8 cellular contexts compared by ENCODE assay signal in the genomic region with DNA sequence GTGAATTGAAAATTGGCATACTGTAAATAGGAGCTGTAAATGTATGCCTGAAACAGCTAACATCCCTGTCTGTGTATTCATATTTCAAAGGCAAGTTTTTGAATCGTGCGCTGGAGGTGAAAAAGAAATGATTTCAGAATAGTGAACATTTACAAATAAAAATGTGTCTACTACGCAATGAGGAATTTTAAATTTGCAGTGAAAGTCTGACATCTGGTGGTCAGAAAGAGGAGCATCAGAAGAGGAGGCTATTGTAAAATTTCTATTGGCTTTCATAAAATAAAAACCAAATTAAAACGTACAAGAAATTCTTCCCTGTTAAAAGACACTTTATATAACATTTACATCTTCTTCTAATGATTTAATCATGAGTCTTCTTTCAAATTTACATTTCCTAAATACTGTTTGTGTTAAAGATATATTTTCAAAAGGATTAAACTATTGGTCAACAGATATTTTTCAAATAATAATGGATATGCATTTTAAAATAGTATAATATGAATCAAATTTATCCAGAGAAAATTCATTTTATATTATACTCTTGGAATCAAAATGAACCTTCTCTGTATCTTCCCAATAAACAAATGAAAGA.
DNase-seq lines count a peak whose midpoint lies in the region; ATAC-seq, FAIRE-seq and TF ChIP-seq lines count a peak whose summit lies in the region.

No MANE protein-coding gene starts in this region.

- H3K4me2 ChIP-seq in HCT116 (ENCODE audit: low read length), result peak overlapping the region; percentile 24; the same call in 1 of the 2 replicates

- no peak for TF ChIP-seq POLR2A in HCT116 (IDR thresholded peaks at IDR 0.05; ENCODE audit: borderline replicate concordance, extremely low read depth, insufficient read depth, insufficient read length)

- peaks cover 8% of the 10 kb centered on the region for H3K27me3 ChIP-seq in HCT116 (ENCODE audit: insufficient read depth, low read length)

- H3K27ac Mint-ChIP-seq in nephron progenitor cell, result no peak overlapping the region

- peaks cover 2% of the 10 kb centered on the region for H3K4me1 Mint-ChIP-seq in nephron progenitor cell

- RAD21 ChIA-PET in HCT116 (lab: Charles Lee; ENCODE audit: low non-redundant PET in 1 of 2, low total read pairs in 2 of 2, uncharacterized antibody in 2 of 2, unreplicated experiment in 2 of 2), result no interaction called here

- no peaks in the 10 kb centered on the region for H3K36me3 Mint-ChIP-seq in nephron progenitor cell (ENCODE audit: low read depth)

- H3K27me3 Mint-ChIP-seq in nephron progenitor cell (ENCODE audit: low read depth, poor library complexity), result peaks cover 33% of the 10 kb centered on the region

- TF ChIP-seq CTCF in HCT116 (IDR thresholded peaks at IDR 0.05 in 2 of 3, conservative IDR thresholded peaks at IDR 0.05 in 1 of 3; ENCODE audit: borderline replicate concordance in 1 of 3, insufficient read depth in 1 of 3, low read depth in 2 of 3, low read length in 2 of 3) (peak; percentile 57 to 85 (median 70); a peak in 5 of 6 replicates), choroid plexus epithelial cell (conservative IDR thresholded peaks at IDR 0.05; ENCODE audit: low read depth, low read length) (peak; percentile 77), nephron progenitor cell (IDR thresholded peaks at IDR 0.05) (peak; percentile 82)

- intact Hi-C loops in HCT116 (cut with micrococcal nuclease), result loop anchor here (1.0 kb wide), 1 partner anchor 282 kb away; no protein-coding TSS in a partner anchor

- H3K79me2 ChIP-seq in HCT116 (ENCODE audit: insufficient read depth, low read length), result no peaks in the 10 kb centered on the region

- TF ChIP-seq RAD21 in HCT116 (IDR thresholded peaks at IDR 0.05; ENCODE audit: low read depth), result peak; percentile 85

- no peak overlapping the region for H3K27ac ChIP-seq in HCT116 (ENCODE audit: low read depth, low read length)

- POLR2A ChIA-PET in HCT116 (lab: Charles Lee), result no interaction called here

- CTCF ChIA-PET in HCT116 (lab: Charles Lee), result interaction anchor here (0.6 to 1.0 kb wide), 2 partner anchors 282 to 511 kb away, joined by 3 to 4 read pairs; no protein-coding TSS in a partner anchor

- peak overlapping the region; percentile 87 for H2AFZ ChIP-seq in HCT116 (ENCODE audit: low read depth, low read length, poor library complexity, severe bottlenecking)

- no peaks in the 10 kb centered on the region for H3K9me3 ChIP-seq in HCT116 (ENCODE audit: control insufficient read depth in 1 of 2, insufficient read depth in 1 of 2, low read depth in 1 of 2, low read length in 2 of 2)

- FAIRE-seq in GM19239 (lab: Jason Lieb, UNC), result no peak

- H3K4me3 ChIP-seq in HCT116 (replicated peaks in 1 of 2; ENCODE audit: low read depth in 1 of 2, low read length in 2 of 2), result no peak overlapping the region
- H3K4me3 ChIP-seq in choroid plexus epithelial cell (ENCODE audit: low read depth, low read length), result no peak overlapping the region

- H4K20me1 ChIP-seq in HCT116 (ENCODE audit: insufficient read depth), result no peaks in the 10 kb centered on the region; the same call in 1 of the 2 replicates

- ATAC-seq in HCT116, result no peak
- ATAC-seq in HG03025 (IDR thresholded peaks at IDR 0.05; ENCODE audit: low FRiP score, unreplicated experiment), result no peak

- DNase-seq in DMS53 (lab: John Stamatoyannopoulos, UW), result peak; percentile 77
- peak; percentile 24 for DNase-seq in HCT116 (ENCODE audit: low read depth, low spot score)
- DNase-seq in NCI-H446 (lab: John Stamatoyannopoulos, UW), result peak; percentile 31 to 76
- peak; percentile 68 for DNase-seq in choroid plexus epithelial cell (ENCODE audit: low read depth)
- DNase-seq in nephron progenitor cell, result peak; percentile 4
- DNase-seq in GM19239 (ENCODE audit: insufficient read length, low spot score), result no peak
- DNase-seq in stimulated activated naive CD4-positive, alpha-beta T cell (lab: John Stamatoyannopoulos, UW), result no peak

- no peaks in the 10 kb centered on the region for H3K36me3 ChIP-seq in HCT116 (ENCODE audit: control insufficient read depth in 1 of 2, insufficient read depth in 2 of 2, low read length in 2 of 2)

- H3K9me3 Mint-ChIP-seq in nephron progenitor cell, result no peaks in the 10 kb centered on the region

- no peaks in the 10 kb centered on the region for H3K9me2 ChIP-seq in HCT116 (ENCODE audit: insufficient read depth)

- no peaks in the 10 kb centered on the region for H3K4me1 ChIP-seq in HCT116 (ENCODE audit: control insufficient read depth in 1 of 2, insufficient read depth in 2 of 2, low read length in 2 of 2)

- BruUV-seq in HCT116 (replicated peaks; lab: Mats Ljungman, UMichigan), result no TSS peak

- no peak overlapping the region for H3K9ac ChIP-seq in HCT116 (ENCODE audit: low read length)

- H3K4me3 Mint-ChIP-seq in nephron progenitor cell, result no peak overlapping the region

TF ChIP-seq in HCT116, 20 proteins besides CTCF, POLR2A, EP300 and RAD21:
- TF ChIP-seq JUND (IDR thresholded peaks at IDR 0.05) (no peak), ATF3 (IDR thresholded peaks at IDR 0.05) (no peak), POLR2AphosphoS5 (IDR thresholded peaks at IDR 0.05; ENCODE audit: low read depth, low read length) (no peak), SRF (IDR thresholded peaks at IDR 0.05; ENCODE audit: low read depth) (no peak), ZFX (IDR thresholded peaks at IDR 0.05) (no peak), CBX3 (IDR thresholded peaks at IDR 0.05; ENCODE audit: low read depth) (no peak), EZH2phosphoT487 (IDR thresholded peaks at IDR 0.05; ENCODE audit: borderline replicate concordance) (no peak), TCF7L2 (IDR thresholded peaks at IDR 0.05; ENCODE audit: borderline replicate concordance, extremely low read depth, insufficient read depth, insufficient read length) (no peak), EZH2 (IDR thresholded peaks at IDR 0.05) (no peak), CEBPB (IDR thresholded peaks at IDR 0.05; ENCODE audit: low read depth) (no peak), EGR1 (IDR thresholded peaks at IDR 0.05; ENCODE audit: low read depth) (no peak), ELF1 (IDR thresholded peaks at IDR 0.05; ENCODE audit: borderline replicate concordance, low read depth) (no peak), YY1 (IDR thresholded peaks at IDR 0.05; ENCODE audit: extremely low read depth, insufficient replicate concordance, low read depth, low read length) (no peak), MAX (IDR thresholded peaks at IDR 0.05) (no peak), SP1 (IDR thresholded peaks at IDR 0.05; ENCODE audit: low read depth) (no peak), ZNF274 (IDR thresholded peaks at IDR 0.05; ENCODE audit: low read depth, low read length) (no peak), SIN3A (IDR thresholded peaks at IDR 0.05; ENCODE audit: low read depth) (no peak)
- TF ChIP-seq, protein P1, sequence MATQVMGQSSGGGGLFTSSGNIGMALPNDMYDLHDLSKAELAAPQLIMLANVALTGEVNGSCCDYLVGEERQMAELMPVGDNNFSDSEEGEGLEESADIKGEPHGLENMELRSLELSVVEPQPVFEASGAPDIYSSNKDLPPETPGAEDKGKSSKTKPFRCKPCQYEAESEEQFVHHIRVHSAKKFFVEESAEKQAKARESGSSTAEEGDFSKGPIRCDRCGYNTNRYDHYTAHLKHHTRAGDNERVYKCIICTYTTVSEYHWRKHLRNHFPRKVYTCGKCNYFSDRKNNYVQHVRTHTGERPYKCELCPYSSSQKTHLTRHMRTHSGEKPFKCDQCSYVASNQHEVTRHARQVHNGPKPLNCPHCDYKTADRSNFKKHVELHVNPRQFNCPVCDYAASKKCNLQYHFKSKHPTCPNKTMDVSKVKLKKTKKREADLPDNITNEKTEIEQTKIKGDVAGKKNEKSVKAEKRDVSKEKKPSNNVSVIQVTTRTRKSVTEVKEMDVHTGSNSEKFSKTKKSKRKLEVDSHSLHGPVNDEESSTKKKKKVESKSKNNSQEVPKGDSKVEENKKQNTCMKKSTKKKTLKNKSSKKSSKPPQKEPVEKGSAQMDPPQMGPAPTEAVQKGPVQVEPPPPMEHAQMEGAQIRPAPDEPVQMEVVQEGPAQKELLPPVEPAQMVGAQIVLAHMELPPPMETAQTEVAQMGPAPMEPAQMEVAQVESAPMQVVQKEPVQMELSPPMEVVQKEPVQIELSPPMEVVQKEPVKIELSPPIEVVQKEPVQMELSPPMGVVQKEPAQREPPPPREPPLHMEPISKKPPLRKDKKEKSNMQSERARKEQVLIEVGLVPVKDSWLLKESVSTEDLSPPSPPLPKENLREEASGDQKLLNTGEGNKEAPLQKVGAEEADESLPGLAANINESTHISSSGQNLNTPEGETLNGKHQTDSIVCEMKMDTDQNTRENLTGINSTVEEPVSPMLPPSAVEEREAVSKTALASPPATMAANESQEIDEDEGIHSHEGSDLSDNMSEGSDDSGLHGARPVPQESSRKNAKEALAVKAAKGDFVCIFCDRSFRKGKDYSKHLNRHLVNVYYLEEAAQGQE (IDR thresholded peaks at IDR 0.05; ENCODE audit: low read depth), result no peak

Comparison
In these comparisons a context has a peak if more than half of its experiments do, and no peak if none do; other contexts are left out.
1. DNase-seq: peak in DMS53 (single experiment), HCT116 (single experiment), NCI-H446 (2 of 2), choroid plexus epithelial cell (single experiment) and nephron progenitor cell (single experiment); none in GM19239 (single experiment) and stimulated activated naive CD4-positive, alpha-beta T cell (0 of 6).
2. Peak in every context shown above with its lines, with median percentiles within 50 percentile points of each other: CTCF ChIP-seq.